Comparison of ENCODE assay signal across 11 cellular contexts in genomic region chr17:73210002-73210678, GRCh38. TPM values are rescaled to one million over a fixed set of nuclear protein-coding genes. Genes with fewer than 3 reads are reported as not detected.
DNase-seq lines count a peak whose midpoint lies in the region; ATAC-seq, FAIRE-seq and TF ChIP-seq lines count a peak whose summit lies in the region.
"Had no signal": no experiment of that assay in that cellular context is flagged by ENCODE, and none has a peak within 500 bp of the region (broad histone marks: within the 10 kb centered on the region; RNA-seq: fewer than 3 reads in every experiment).

No MANE protein-coding gene starts in this region.

- intact Hi-C loops in HepG2 (cut with micrococcal nuclease; ENCODE audit: unreplicated experiment) (no loop called here), right lobe of liver (cut with DNase I) (no loop called here), PC-3 (cut with micrococcal nuclease) (no loop called here), upper lobe of right lung (cut with DNase I) (no loop called here)

- peaks cover 20 to 46% of the 10 kb centered on the region in 2 experiments for H3K36me3 ChIP-seq in HepG2 (replicated peaks in 1 of 2; ENCODE audit: control insufficient read depth in 1 of 2, insufficient read depth in 2 of 2, low read length in 2 of 2)
- H3K36me3 ChIP-seq in right lobe of liver = peaks cover 8 to 46% (median 19%) of the 10 kb centered on the region in 4 donors
- peaks cover 50% of the 10 kb centered on the region for H3K36me3 ChIP-seq in PC-3 (ENCODE audit: low read depth, low read length)
- H3K36me3 ChIP-seq in endodermal cell (ENCODE audit: control insufficient read depth, insufficient read depth, low read length) = peaks cover 65% of the 10 kb centered on the region
- H3K36me3 ChIP-seq in upper lobe of right lung = peaks cover 56% of the 10 kb centered on the region

- no peaks in the 10 kb centered on the region for H3K9me2 ChIP-seq in PC-3 (replicated peaks; ENCODE audit: low read length)

- no peak for DNase-seq in HepG2 (ENCODE audit: low spot score)
- no peak for DNase-seq in right lobe of liver
- DNase-seq in PC-3 = peak; percentile 48
- DNase-seq in endodermal cell = no peak
- no peak for DNase-seq in upper lobe of right lung
- no peak for DNase-seq in 8988T
- no peak for DNase-seq in GM13976 (ENCODE audit: low spot score)
- DNase-seq in NCI-H524 (lab: John Stamatoyannopoulos, UW) = no peak
- DNase-seq: amniotic stem cell had no signal

- POLR2A ChIA-PET in HepG2 (lab: Yijun Ruan, JAX) = interaction anchor here (1.4 kb wide), 1 partner anchor 9 kb away, joined by 4 read pairs; no protein-coding TSS in a partner anchor
- POLR2A ChIA-PET in PC-3 (lab: Charles Lee; ENCODE audit: unreplicated experiment) = no interaction called here

- peak; percentile 12; the same call in 2 of the 3 replicates for ATAC-seq in HepG2
- no peak for ATAC-seq in right lobe of liver
- ATAC-seq in PC-3 = no peak
- ATAC-seq in upper lobe of right lung = no peak

- TF ChIP-seq CTCF in HepG2 (CRISPR knock-in tag; IDR thresholded peaks at IDR 0.05) = no peak
- peak in 1 of 4 donors; percentile 6 for TF ChIP-seq CTCF in right lobe of liver (IDR thresholded peaks at IDR 0.05)
- peak; percentile 62 for TF ChIP-seq CTCF in PC-3 (conservative IDR thresholded peaks at IDR 0.05; ENCODE audit: low read depth, low read length)
- TF ChIP-seq CTCF in endodermal cell (conservative IDR thresholded peaks at IDR 0.05) = peak; percentile 70
- TF ChIP-seq CTCF in upper lobe of right lung (IDR thresholded peaks at IDR 0.05) = peak; percentile 27
- no peak for TF ChIP-seq CTCF in GM13976 (IDR thresholded peaks at IDR 0.05; ENCODE audit: borderline replicate concordance, control extremely low read depth, extremely low read depth, insufficient read depth, missing control alignments)

- H3K27me3 Mint-ChIP-seq in endodermal cell (ENCODE audit: insufficient read depth) = no peaks in the 10 kb centered on the region

- WGBS in HepG2 (ENCODE audit: low lambda C conversion rate) = 89% methylated on average over 8 of the region's 8 CpGs
- 80% methylated on average over 8 of the region's 8 CpGs for WGBS in right lobe of liver (ENCODE audit: insufficient coverage, low coverage, low lambda C conversion rate, missing lambda C conversion rate)
- WGBS in endodermal cell (ENCODE audit: insufficient coverage in 1 of 2, insufficient read length in 1 of 2), 2 experiments = 85 to 88% methylated on average over 6 to 8 of the region's 8 CpGs

- TF ChIP-seq POLR2A in HepG2 (IDR thresholded peaks at IDR 0.05; ENCODE audit: insufficient read depth in 1 of 2, low read depth in 2 of 2, low read length in 2 of 2) (no peak), right lobe of liver (IDR thresholded peaks at IDR 0.05) (no peak)

- peaks cover 10% of the 10 kb centered on the region for H3K4me1 Mint-ChIP-seq in endodermal cell

- peaks cover 18% of the 10 kb centered on the region for H3K4me1 ChIP-seq in HepG2 (ENCODE audit: insufficient read depth, low read length)
- H3K4me1 ChIP-seq in right lobe of liver = peaks cover 0 to 5% (median 2%) of the 10 kb centered on the region in 4 donors
- peaks cover 5% of the 10 kb centered on the region; the same call in 1 of the 2 replicates for H3K4me1 ChIP-seq in PC-3 (ENCODE audit: insufficient read depth, low read length)
- H3K4me1 ChIP-seq in endodermal cell (ENCODE audit: control insufficient read depth, insufficient read depth, low read length) = no peaks in the 10 kb centered on the region
- H3K4me1 ChIP-seq in upper lobe of right lung = no peaks in the 10 kb centered on the region

- no peak for FAIRE-seq in HepG2 (lab: Jason Lieb, UNC)
- FAIRE-seq: H1 had no signal

- H3K27ac ChIP-seq in HepG2 (ENCODE audit: extremely low read length, insufficient read depth, low read length) = no peak overlapping the region
- H3K27ac ChIP-seq in right lobe of liver = no peak overlapping the region
- no peak overlapping the region for H3K27ac ChIP-seq in PC-3 (ENCODE audit: low read length)
- H3K27ac ChIP-seq in endodermal cell (ENCODE audit: low read depth, low read length) = no peak overlapping the region
- no peak overlapping the region for H3K27ac ChIP-seq in upper lobe of right lung

- TF ChIP-seq RAD21 in HepG2 (CRISPR knock-in tag; IDR thresholded peaks at IDR 0.05) = no peak

- no peaks in the 10 kb centered on the region for H3K9me3 Mint-ChIP-seq in endodermal cell

- peaks cover 57% of the 10 kb centered on the region for H3K36me3 Mint-ChIP-seq in endodermal cell (ENCODE audit: low read depth)

- H3K9me3 ChIP-seq in HepG2 (ENCODE audit: low read length) (no peaks in the 10 kb centered on the region), right lobe of liver (no peaks in the 10 kb centered on the region), PC-3 (ENCODE audit: low read length) (no peaks in the 10 kb centered on the region), endodermal cell (ENCODE audit: control insufficient read depth, low read length) (no peaks in the 10 kb centered on the region), upper lobe of right lung (no peaks in the 10 kb centered on the region)

- no peaks in the 10 kb centered on the region for H3K27me3 ChIP-seq in HepG2 (ENCODE audit: control insufficient read depth in 1 of 2, insufficient read depth in 2 of 2, low read length in 2 of 2)
- no peaks in the 10 kb centered on the region for H3K27me3 ChIP-seq in right lobe of liver
- H3K27me3 ChIP-seq in PC-3 (ENCODE audit: low read length) = no peaks in the 10 kb centered on the region
- no peaks in the 10 kb centered on the region for H3K27me3 ChIP-seq in endodermal cell (ENCODE audit: control insufficient read depth, insufficient read depth, low read length, poor library complexity, severe bottlenecking)
- H3K27me3 ChIP-seq in upper lobe of right lung = no peaks in the 10 kb centered on the region

- H3K9ac ChIP-seq in HepG2 (ENCODE audit: insufficient read depth, low read depth, low read length) (no peak overlapping the region), PC-3 (ENCODE audit: low read length) (no peak overlapping the region), endodermal cell (ENCODE audit: extremely low read depth, low read length, poor library complexity, severe bottlenecking) (no peak overlapping the region)

- no peak overlapping the region for H3K27ac Mint-ChIP-seq in endodermal cell

- TF ChIP-seq EP300 in HepG2 (IDR thresholded peaks at IDR 0.05; ENCODE audit: low read depth in 2 of 2, low read length in 2 of 2) = no peak
- TF ChIP-seq EP300 in HepG2 (CRISPR knock-in tag; IDR thresholded peaks at IDR 0.05; ENCODE audit: borderline replicate concordance) = no peak

- H4K20me1 ChIP-seq in HepG2 (ENCODE audit: insufficient read depth, low read length) (no peaks in the 10 kb centered on the region), PC-3 (ENCODE audit: low read length) (peaks cover 8% of the 10 kb centered on the region; the same call in 1 of the 2 replicates)

- in situ Hi-C loops in HepG2 (cut with HindIII; ENCODE audit: extremely low pct_ligation_motif_present, low pct_unique_long_range_greater_than_20kb) (no loop called here), GM13976 (cut with MboI; ENCODE audit: low sequenced_read_pairs, unreplicated experiment) (no loop called here)

- BruUV-seq in HepG2 (replicated peaks; lab: Mats Ljungman, UMichigan) = no TSS peak
- BruUV-seq in PC-3 (replicated peaks; lab: Mats Ljungman, UMichigan) = no TSS peak

- peaks cover 10% of the 10 kb centered on the region for H3K79me2 ChIP-seq in HepG2 (ENCODE audit: insufficient read depth, low read length)
- H3K79me2 ChIP-seq in PC-3 (ENCODE audit: low read length) = peaks cover 16% of the 10 kb centered on the region; the same call in 1 of the 2 replicates

- no peaks in the 10 kb centered on the region for H3F3A ChIP-seq in PC-3 (ENCODE audit: low read length, unreplicated experiment)

- no peak overlapping the region for H3K4me2 ChIP-seq in HepG2 (ENCODE audit: low read depth, low read length)
- no peak overlapping the region for H3K4me2 ChIP-seq in PC-3 (ENCODE audit: low read length)

- CTCF ChIA-PET in HepG2 (lab: Yijun Ruan, JAX; ENCODE audit: low intra/inter-chr PET ratio, low total read pairs) = no interaction called here
- CTCF ChIA-PET in PC-3 (lab: Charles Lee) = interaction anchor here (0.6 kb wide), 1 partner anchor 17 kb away, joined by 4 read pairs; no protein-coding TSS in a partner anchor

- H3K4me3 ChIP-seq in HepG2 (replicated peaks in 1 of 3; ENCODE audit: insufficient read depth in 1 of 3, low read depth in 2 of 3, low read length in 3 of 3) (no peak overlapping the region), right lobe of liver (no peak overlapping the region), PC-3 (ENCODE audit: low read length) (no peak overlapping the region), endodermal cell (ENCODE audit: low read length) (no peak overlapping the region), upper lobe of right lung (no peak overlapping the region)

- no peak overlapping the region for H3K4me3 Mint-ChIP-seq in endodermal cell

- H2AFZ ChIP-seq in HepG2 (ENCODE audit: low read length) = no peak overlapping the region
- no peak overlapping the region for H2AFZ ChIP-seq in PC-3 (ENCODE audit: low read length)

RNA-seq across cellular contexts. Expression of gene COG1, which starts 17.3 kb away (rescaled TPM):
- total RNA-seq in HepG2 (2016; rRNA removed; fragmentation: Illumina TruSeq; extraction: Trizol) (30.4 and 36.6 TPM in 2 replicates), right lobe of liver (10 to 100 TPM; 10.5 to 24.7 (median 16.9) TPM), PC-3 (2014; rRNA removed) (24.1 and 31.6 TPM in 2 replicates), endodermal cell (10 to 100 TPM; 27.1 to 27.8 TPM), upper lobe of right lung (37.0 TPM)
- 31.1 and 36.5 TPM in 2 replicates for total RNA-seq in HepG2 (2016; cell fraction: cytosol; rRNA removed; fragmentation: Illumina TruSeq; extraction: Trizol; ENCODE audit: low read depth)
- 27.8 and 35.5 TPM in 2 replicates for total RNA-seq in HepG2 (2016; cell fraction: insoluble cytoplasmic fraction; rRNA removed; fragmentation: Illumina TruSeq; extraction: Trizol)
- total RNA-seq in HepG2 (2016; cell fraction: membrane; rRNA removed; fragmentation: Illumina TruSeq; extraction: Trizol) = 23.1 and 24.1 TPM in 2 replicates
- 30.5 and 33.6 TPM in 2 replicates for total RNA-seq in HepG2 (2016; cell fraction: nucleus; rRNA removed; fragmentation: Illumina TruSeq; extraction: Trizol)
- 39.7 and 42.4 TPM in 2 replicates for polyA plus RNA-seq in HepG2 (2011; rRNA removed)
- 17.6 and 17.9 TPM in 2 replicates for polyA plus RNA-seq in HepG2 (2011; cell fraction: cytosol; rRNA removed)
- polyA plus RNA-seq in HepG2 (2011; cell fraction: nucleus; rRNA removed) = 109 and 125 TPM in 2 replicates
- polyA plus RNA-seq in HepG2 (2012) = 39.9 and 40.8 TPM in 2 replicates
- 7.6 and 9.4 TPM in 2 replicates for polyA plus RNA-seq in HepG2 (2016; cell fraction: cytosol; fragmentation: Illumina TruSeq; extraction: Trizol; ENCODE audit: low read depth)
- polyA plus RNA-seq in HepG2 (2016; cell fraction: insoluble cytoplasmic fraction; fragmentation: Illumina TruSeq; extraction: Trizol; ENCODE audit: low read depth) = 29.1 and 39.8 TPM in 2 replicates
- 12.3 and 15.1 TPM in 2 replicates for polyA plus RNA-seq in HepG2 (2016; cell fraction: membrane; fragmentation: Illumina TruSeq; extraction: Trizol; ENCODE audit: low read depth)
- polyA plus RNA-seq in HepG2 (2016; cell fraction: nucleus; fragmentation: Illumina TruSeq; extraction: Trizol; ENCODE audit: insufficient read depth, low read depth) = 67.3 and 73.0 TPM in 2 replicates
- 29.1 and 63.0 TPM in 2 replicates for polyA minus RNA-seq in HepG2 (2011; rRNA and poly(A)+ RNA removed; ENCODE audit: low replicate concordance)
- 21.6 and 22.3 TPM in 2 replicates for polyA minus RNA-seq in HepG2 (2011; cell fraction: cytosol; rRNA and poly(A)+ RNA removed)
- polyA minus RNA-seq in HepG2 (2011; cell fraction: nucleus; rRNA and poly(A)+ RNA removed) = 95.8 and 106 TPM in 2 replicates
- polyA plus RNA-seq in endodermal cell (2013, experiment 1 of 2) = 34.3 TPM
- 31.3 TPM for polyA plus RNA-seq in endodermal cell (2013, experiment 2 of 2)

RNA-seq across cellular contexts. Expression of gene SSTR2, which starts 45.3 kb away (rescaled TPM):
- total RNA-seq in HepG2 (2016; rRNA removed; fragmentation: Illumina TruSeq; extraction: Trizol) (not detected in 2 replicates), right lobe of liver (1 to 10 TPM in 1 of 6 experiments, under 1 TPM in 5; 0.12 to 1.2 (median 0.51) TPM), PC-3 (2014; rRNA removed) (not detected in 2 replicates), endodermal cell (1 to 10 TPM; 4.2 to 4.4 TPM), upper lobe of right lung (0.38 TPM)
- total RNA-seq in HepG2 (2016; cell fraction: cytosol; rRNA removed; fragmentation: Illumina TruSeq; extraction: Trizol; ENCODE audit: low read depth) = not detected in 2 replicates
- 0.04 TPM in 1 of 2 replicates, not detected in the other for total RNA-seq in HepG2 (2016; cell fraction: insoluble cytoplasmic fraction; rRNA removed; fragmentation: Illumina TruSeq; extraction: Trizol)
- total RNA-seq in HepG2 (2016; cell fraction: membrane; rRNA removed; fragmentation: Illumina TruSeq; extraction: Trizol) = 0.03 TPM in 1 of 2 replicates, not detected in the other
- total RNA-seq in HepG2 (2016; cell fraction: nucleus; rRNA removed; fragmentation: Illumina TruSeq; extraction: Trizol) = not detected in 2 replicates
- 0.01 and 0.04 TPM in 2 replicates for polyA plus RNA-seq in HepG2 (2011; rRNA removed)
- 0.05 TPM in 2 replicates for polyA plus RNA-seq in HepG2 (2011; cell fraction: cytosol; rRNA removed)
- 0.03 TPM in 2 replicates for polyA plus RNA-seq in HepG2 (2011; cell fraction: nucleus; rRNA removed)
- polyA plus RNA-seq in HepG2 (2012) = 0.03 and 0.21 TPM in 2 replicates
- 0.02 TPM in 1 of 2 replicates, not detected in the other for polyA plus RNA-seq in HepG2 (2016; cell fraction: cytosol; fragmentation: Illumina TruSeq; extraction: Trizol; ENCODE audit: low read depth)
- not detected in 2 replicates for polyA plus RNA-seq in HepG2 (2016; cell fraction: insoluble cytoplasmic fraction; fragmentation: Illumina TruSeq; extraction: Trizol; ENCODE audit: low read depth)
- polyA plus RNA-seq in HepG2 (2016; cell fraction: membrane; fragmentation: Illumina TruSeq; extraction: Trizol; ENCODE audit: low read depth) = 0.02 TPM in 1 of 2 replicates, not detected in the other
- polyA plus RNA-seq in HepG2 (2016; cell fraction: nucleus; fragmentation: Illumina TruSeq; extraction: Trizol; ENCODE audit: insufficient read depth, low read depth) = not detected in 2 replicates
- 0.07 and 0.14 TPM in 2 replicates for polyA minus RNA-seq in HepG2 (2011; rRNA and poly(A)+ RNA removed; ENCODE audit: low replicate concordance)
- polyA minus RNA-seq in HepG2 (2011; cell fraction: cytosol; rRNA and poly(A)+ RNA removed) = not detected in 2 replicates
- polyA minus RNA-seq in HepG2 (2011; cell fraction: nucleus; rRNA and poly(A)+ RNA removed) = under 0.01 and 0.12 TPM in 2 replicates
- polyA plus RNA-seq in endodermal cell (2013, experiment 1 of 2) = 12.0 TPM
- 12.0 TPM for polyA plus RNA-seq in endodermal cell (2013, experiment 2 of 2)

RNA-seq across cellular contexts. Expression of gene CPSF4L, which starts 51.5 kb away (rescaled TPM):
- 0.73 and 0.94 TPM in 2 replicates for total RNA-seq in HepG2 (2016; rRNA removed; fragmentation: Illumina TruSeq; extraction: Trizol)
- 1.3 and 1.5 TPM in 2 replicates for total RNA-seq in HepG2 (2016; cell fraction: cytosol; rRNA removed; fragmentation: Illumina TruSeq; extraction: Trizol; ENCODE audit: low read depth)
- total RNA-seq in HepG2 (2016; cell fraction: insoluble cytoplasmic fraction; rRNA removed; fragmentation: Illumina TruSeq; extraction: Trizol) = 0.76 and 1.1 TPM in 2 replicates
- 1.3 and 1.5 TPM in 2 replicates for total RNA-seq in HepG2 (2016; cell fraction: membrane; rRNA removed; fragmentation: Illumina TruSeq; extraction: Trizol)
- 0.99 and 1.5 TPM in 2 replicates for total RNA-seq in HepG2 (2016; cell fraction: nucleus; rRNA removed; fragmentation: Illumina TruSeq; extraction: Trizol)
- 1.2 and 1.6 TPM in 2 replicates for polyA plus RNA-seq in HepG2 (2011; rRNA removed)
- polyA plus RNA-seq in HepG2 (2011; cell fraction: cytosol; rRNA removed) = 0.32 and 0.70 TPM in 2 replicates
- polyA plus RNA-seq in HepG2 (2011; cell fraction: nucleus; rRNA removed) = 0.21 TPM in 1 of 2 replicates, not detected in the other
- 0.25 and 0.48 TPM in 2 replicates for polyA plus RNA-seq in HepG2 (2012)
- polyA plus RNA-seq in HepG2 (2016; cell fraction: cytosol; fragmentation: Illumina TruSeq; extraction: Trizol; ENCODE audit: low read depth) = 0.86 and 1.8 TPM in 2 replicates
- 0.60 and 1.3 TPM in 2 replicates for polyA plus RNA-seq in HepG2 (2016; cell fraction: insoluble cytoplasmic fraction; fragmentation: Illumina TruSeq; extraction: Trizol; ENCODE audit: low read depth)
- polyA plus RNA-seq in HepG2 (2016; cell fraction: membrane; fragmentation: Illumina TruSeq; extraction: Trizol; ENCODE audit: low read depth) = 1.3 and 1.5 TPM in 2 replicates
- not detected in 2 replicates for polyA plus RNA-seq in HepG2 (2016; cell fraction: nucleus; fragmentation: Illumina TruSeq; extraction: Trizol; ENCODE audit: insufficient read depth, low read depth)
- polyA minus RNA-seq in HepG2 (2011; rRNA and poly(A)+ RNA removed; ENCODE audit: low replicate concordance) = 0.42 TPM in 1 of 2 replicates, not detected in the other
- polyA minus RNA-seq in HepG2 (2011; cell fraction: cytosol; rRNA and poly(A)+ RNA removed) = not detected in 2 replicates
- polyA minus RNA-seq in HepG2 (2011; cell fraction: nucleus; rRNA and poly(A)+ RNA removed) = 1.3 TPM in 1 of 2 replicates, not detected in the other
- not detected for total RNA-seq in right lobe of liver
- total RNA-seq in PC-3 (2014; rRNA removed) = not detected in 2 replicates
- under 1 TPM; 0.29 to 0.58 TPM for total RNA-seq in endodermal cell
- not detected for polyA plus RNA-seq in endodermal cell (2013, experiment 1 of 2)
- polyA plus RNA-seq in endodermal cell (2013, experiment 2 of 2) = not detected
- total RNA-seq in upper lobe of right lung = not detected
- total RNA-seq: H1, subcutaneous adipose tissue had no signal
- polyA plus RNA-seq: H1 had no signal

Comparison
In these comparisons a context has a peak if more than half of its experiments do, and no peak if none do; other contexts are left out.
1. CTCF ChIP-seq: peak in PC-3 (single experiment), endodermal cell (single experiment) and upper lobe of right lung (single experiment); none in HepG2 (single experiment) and GM13976 (single experiment).